In genomic region chr11:117980280-117980679, GRCh38 we compare ENCODE assay signal across 15 cellular contexts. TPM values are rescaled to one million over a fixed set of nuclear protein-coding genes. Genes with fewer than 3 reads are reported as not detected.
A peak's percentile ranks its signal among the peaks of the same experiment; 100 is the strongest.
DNase-seq lines count a peak whose midpoint lies in the region; ATAC-seq and TF ChIP-seq lines count a peak whose summit lies in the region.
"Had no signal": no experiment of that assay in that cellular context is flagged by ENCODE, and none has a peak within 500 bp of the region (broad histone marks: within the 10 kb centered on the region; RNA-seq: fewer than 3 reads in every experiment).

No MANE protein-coding gene starts in this region.

- H3K4me3 ChIP-seq in BLaER1 treated with 17β-estradiol and CSF1 and Interleukin-3, amounts not matched to agents 10 nM and 100 nM, result no peak overlapping the region
- H3K4me3 ChIP-seq in muscle layer of duodenum (ENCODE audit: low read depth in 1 of 2, low read length in 2 of 2), result no peak overlapping the region
- H3K4me3 ChIP-seq in MM.1S (ENCODE audit: low read length), result no peak overlapping the region
- H3K4me3 ChIP-seq in H7 (ENCODE audit: insufficient read depth, low read depth, low read length), result no peak overlapping the region
- H3K4me3 ChIP-seq: pancreas, tibial artery had no signal

- H3F3A ChIP-seq in MM.1S (ENCODE audit: insufficient read depth, low read length), result no peaks in the 10 kb centered on the region

- H3K4me3 Mint-ChIP-seq in activated T-helper 1 cell treated with anti-CD3 and anti-CD28 coated beads, Interleukin-12 subunit alpha, Interleukin-12 subunit beta, Interleukin-2, Interleukin-4 antibody, amounts not matched to agents 30 ng/mL and 10 ng/mL and 1 ng/mL, durations not matched to agents 14 hours and 24 hours and 36 hours, result no peak overlapping the region
- H3K4me3 Mint-ChIP-seq: mesothelial cell of epicardium had no signal

- peak overlapping the region in 5 of 11 experiments; percentile 56 to 85 (median 67); a peak in 9 of 22 replicates for H3K27ac ChIP-seq in BLaER1 treated with 17β-estradiol and CSF1 and Interleukin-3, amounts not matched to agents 10 nM and 100 nM
- peak overlapping the region; percentile 28 for H3K27ac ChIP-seq in muscle layer of duodenum (ENCODE audit: low read length)
- H3K27ac ChIP-seq in MM.1S (ENCODE audit: low read length), result no peak overlapping the region
- H3K27ac ChIP-seq: pancreas, tibial artery, VCaP had no signal

- no peaks in the 10 kb centered on the region for H4K20me1 ChIP-seq in BLaER1 treated with 17β-estradiol and CSF1 and Interleukin-3, amounts not matched to agents 10 nM and 100 nM
- H4K20me1 ChIP-seq in MM.1S (ENCODE audit: insufficient read depth, low read length), result no peaks in the 10 kb centered on the region

- H3K79me2 ChIP-seq in MM.1S (ENCODE audit: low read length), result no peaks in the 10 kb centered on the region

- peaks cover 0 to 9% (median 0%) of the 10 kb centered on the region in 11 experiments; a peak in 5 of 22 replicates for H3K9me3 ChIP-seq in BLaER1 treated with 17β-estradiol and CSF1 and Interleukin-3, amounts not matched to agents 10 nM and 100 nM (replicated peaks in 1 of 11)
- H3K9me3 ChIP-seq in muscle layer of duodenum (ENCODE audit: control insufficient read depth in 1 of 2, low read length in 2 of 2) (no peaks in the 10 kb centered on the region), MM.1S (replicated peaks; ENCODE audit: insufficient read depth, low read length) (no peaks in the 10 kb centered on the region)
- H3K9me3 ChIP-seq: pancreas, tibial artery had no signal

- peaks cover 32% of the 10 kb centered on the region for H3K36me3 Mint-ChIP-seq in activated T-helper 1 cell treated with anti-CD3 and anti-CD28 coated beads, Interleukin-12 subunit alpha, Interleukin-12 subunit beta, Interleukin-2, Interleukin-4 antibody, amounts not matched to agents 30 ng/mL and 10 ng/mL and 1 ng/mL, durations not matched to agents 14 hours and 24 hours and 36 hours (ENCODE audit: low read depth)
- H3K36me3 Mint-ChIP-seq: mesothelial cell of epicardium had no signal

- no peaks in the 10 kb centered on the region for H3K9me3 Mint-ChIP-seq in activated T-helper 1 cell treated with anti-CD3 and anti-CD28 coated beads, Interleukin-12 subunit alpha, Interleukin-12 subunit beta, Interleukin-2, Interleukin-4 antibody, amounts not matched to agents 30 ng/mL and 10 ng/mL and 1 ng/mL, durations not matched to agents 14 hours and 24 hours and 36 hours
- H3K9me3 Mint-ChIP-seq: mesothelial cell of epicardium had no signal

- peak overlapping the region in 3 of 11 experiments; percentile 5 to 62 (median 30); a peak in 3 of 22 replicates for H3K9ac ChIP-seq in BLaER1 treated with 17β-estradiol and CSF1 and Interleukin-3, amounts not matched to agents 10 nM and 100 nM
- H3K9ac ChIP-seq in MM.1S (ENCODE audit: low read length), result no peak overlapping the region

- TF ChIP-seq CTCF in MM.1S (IDR thresholded peaks at IDR 0.05; ENCODE audit: low read length), result no peak

- H2AFZ ChIP-seq in MM.1S (ENCODE audit: low read length), result no peak overlapping the region

- H3K27ac Mint-ChIP-seq in activated T-helper 1 cell treated with anti-CD3 and anti-CD28 coated beads, Interleukin-12 subunit alpha, Interleukin-12 subunit beta, Interleukin-2, Interleukin-4 antibody, amounts not matched to agents 30 ng/mL and 10 ng/mL and 1 ng/mL, durations not matched to agents 14 hours and 24 hours and 36 hours, result peak overlapping the region; percentile 40
- H3K27ac Mint-ChIP-seq: mesothelial cell of epicardium had no signal

- H3K36me3 ChIP-seq in BLaER1 treated with 17β-estradiol and CSF1 and Interleukin-3, amounts not matched to agents 10 nM and 100 nM, result peaks cover 0 to 5% (median 0%) of the 10 kb centered on the region in 11 experiments; a peak in 1 of 22 replicates
- no peaks in the 10 kb centered on the region for H3K36me3 ChIP-seq in muscle layer of duodenum (ENCODE audit: control insufficient read depth in 1 of 2, insufficient read depth in 2 of 2, low read length in 2 of 2)
- H3K36me3 ChIP-seq in MM.1S (replicated peaks; ENCODE audit: insufficient read depth, low read length), result no peaks in the 10 kb centered on the region
- H3K36me3 ChIP-seq in H7 (replicated peaks; ENCODE audit: control insufficient read depth, insufficient read depth, low read length), result no peaks in the 10 kb centered on the region
- H3K36me3 ChIP-seq: pancreas, tibial artery had no signal

- H3K9me2 ChIP-seq in MM.1S (replicated peaks; ENCODE audit: insufficient read depth, low read length), result no peaks in the 10 kb centered on the region

- DNase-seq in activated T-helper 1 cell treated with anti-CD3 and anti-CD28 coated beads, Interleukin-12 subunit alpha, Interleukin-12 subunit beta, Interleukin-2, Interleukin-4 antibody, amounts not matched to agents 30 ng/mL and 10 ng/mL and 1 ng/mL, durations not matched to agents 14 hours and 24 hours and 36 hours (ENCODE audit: low spot score), result no peak
- DNase-seq in MM.1S (no peak), H7 (no peak)
- DNase-seq: DMS79, NCI-H1092, pancreas had no signal

- H3K4me1 ChIP-seq in BLaER1 treated with 17β-estradiol and CSF1 and Interleukin-3, amounts not matched to agents 10 nM and 100 nM, result peaks cover 25 to 92% (median 38%) of the 10 kb centered on the region in 10 experiments
- H3K4me1 ChIP-seq in muscle layer of duodenum (ENCODE audit: control insufficient read depth in 1 of 2, insufficient read depth in 2 of 2, low read length in 2 of 2), result no peaks in the 10 kb centered on the region
- H3K4me1 ChIP-seq in MM.1S (ENCODE audit: low read length), result no peaks in the 10 kb centered on the region
- H3K4me1 ChIP-seq: pancreas, tibial artery had no signal

- H3K4me2 ChIP-seq in BLaER1 treated with 17β-estradiol and CSF1 and Interleukin-3, amounts not matched to agents 10 nM and 100 nM, result peak overlapping the region; percentile 24 to 94 (median 52); a peak in 15 of 22 replicates
- H3K4me2 ChIP-seq in MM.1S (ENCODE audit: low read depth, low read length), result no peak overlapping the region

- peaks cover 0 to 13% (median 7%) of the 10 kb centered on the region in 11 experiments; a peak in 12 of 22 replicates for H3K27me3 ChIP-seq in BLaER1 treated with 17β-estradiol and CSF1 and Interleukin-3, amounts not matched to agents 10 nM and 100 nM
- H3K27me3 ChIP-seq in muscle layer of duodenum (ENCODE audit: low read depth, low read length) (no peaks in the 10 kb centered on the region), MM.1S (replicated peaks; ENCODE audit: insufficient read depth, low read length) (no peaks in the 10 kb centered on the region), H7 (ENCODE audit: control insufficient read depth, insufficient read depth, low read length) (peaks cover 4% of the 10 kb centered on the region)
- H3K27me3 ChIP-seq: pancreas had no signal

- H3K27me3 Mint-ChIP-seq in activated T-helper 1 cell treated with anti-CD3 and anti-CD28 coated beads, Interleukin-12 subunit alpha, Interleukin-12 subunit beta, Interleukin-2, Interleukin-4 antibody, amounts not matched to agents 30 ng/mL and 10 ng/mL and 1 ng/mL, durations not matched to agents 14 hours and 24 hours and 36 hours (ENCODE audit: insufficient read depth), result no peaks in the 10 kb centered on the region

- ATAC-seq in GM18502 (IDR thresholded peaks at IDR 0.05; ENCODE audit: poor library complexity, unreplicated experiment), result peak; percentile 18
- no peak for ATAC-seq in HG02763 (IDR thresholded peaks at IDR 0.05; ENCODE audit: unreplicated experiment)
- no peak for ATAC-seq in HG03175 (IDR thresholded peaks at IDR 0.05; ENCODE audit: unreplicated experiment)

- intact Hi-C loops in activated T-helper 1 cell treated with anti-CD3 and anti-CD28 coated beads, Interleukin-12 subunit alpha, Interleukin-12 subunit beta, Interleukin-2, Interleukin-4 antibody, amounts not matched to agents 30 ng/mL and 10 ng/mL and 1 ng/mL, durations not matched to agents 14 hours and 24 hours and 36 hours (cut with micrococcal nuclease), result no loop called here

- H3K4me1 Mint-ChIP-seq in activated T-helper 1 cell treated with anti-CD3 and anti-CD28 coated beads, Interleukin-12 subunit alpha, Interleukin-12 subunit beta, Interleukin-2, Interleukin-4 antibody, amounts not matched to agents 30 ng/mL and 10 ng/mL and 1 ng/mL, durations not matched to agents 14 hours and 24 hours and 36 hours (ENCODE audit: low read depth), result peaks cover 78% of the 10 kb centered on the region

RNA-seq across cellular contexts. Expression of gene IL10RA, which starts 5.9 kb away (rescaled TPM):
- 87.8 and 88.3 TPM in 2 replicates for total RNA-seq in activated T-helper 1 cell treated with anti-CD3 and anti-CD28 coated beads, Interleukin-12 subunit alpha, Interleukin-12 subunit beta, Interleukin-2, Interleukin-4 antibody, amounts not matched to agents 30 ng/mL and 10 ng/mL and 1 ng/mL, durations not matched to agents 14 hours and 24 hours and 36 hours
- not detected in 2 replicates for total RNA-seq in H7 (2014; rRNA removed; shearing (Covaris generic))
- total RNA-seq: SK-MEL-5 had no signal

RNA-seq across cellular contexts. Expression of gene TMPRSS13, which starts 51.1 kb away (rescaled TPM):
- 1.2 and 1.5 TPM in 2 replicates for total RNA-seq in activated T-helper 1 cell treated with anti-CD3 and anti-CD28 coated beads, Interleukin-12 subunit alpha, Interleukin-12 subunit beta, Interleukin-2, Interleukin-4 antibody, amounts not matched to agents 30 ng/mL and 10 ng/mL and 1 ng/mL, durations not matched to agents 14 hours and 24 hours and 36 hours
- total RNA-seq in H7 (2014; rRNA removed; shearing (Covaris generic)), result 0.31 TPM in 1 of 2 replicates, not detected in the other

Comparison
In these comparisons a context has a peak if more than half of its experiments do, and no peak if none do; other contexts are left out.
1. RNA of gene IL10RA, which starts 5.9 kb away (total RNA-seq): 87.8 to 88.3 TPM in activated T-helper 1 cell treated with anti-CD3 and anti-CD28 coated beads, Interleukin-12 subunit alpha, Interleukin-12 subunit beta, Interleukin-2, Interleukin-4 antibody, amounts not matched to agents 30 ng/mL and 10 ng/mL and 1 ng/mL, durations not matched to agents 14 hours and 24 hours and 36 hours; not detected in H7; every median in the first group is over 10 times any median in the second.